ENCODE assay signal across 18 cellular contexts in genomic region chr21:32719085-32719484, GRCh38. TPM values are rescaled to one million over a fixed set of nuclear protein-coding genes. Genes with fewer than 3 reads are reported as not detected.
A peak's percentile ranks its signal among the peaks of the same experiment; 100 is the strongest.
DNase-seq lines count a peak whose midpoint lies in the region; ATAC-seq and TF ChIP-seq lines count a peak whose summit lies in the region.
"Had no signal": no experiment of that assay in that cellular context is flagged by ENCODE, and none has a peak within 500 bp of the region (broad histone marks: within the 10 kb centered on the region; RNA-seq: fewer than 3 reads in every experiment).

No MANE protein-coding gene starts in this region.

- TF ChIP-seq CTCF in left ventricle myocardium inferior (IDR thresholded peaks at IDR 0.05; ENCODE audit: borderline replicate concordance), result no peak

- H3K4me3 ChIP-seq in left ventricle myocardium inferior, result no peak overlapping the region
- H3K4me3 ChIP-seq: GM23338, MG63 had no signal

- no peak for ATAC-seq in activated CD4-positive, alpha-beta T cell treated with anti-CD3 and anti-CD28 coated beads for 36 hours
- ATAC-seq in HG03342 (IDR thresholded peaks at IDR 0.05; ENCODE audit: unreplicated experiment), result no peak
- ATAC-seq: GM23338 had no signal

- H3K27me3 ChIP-seq in left ventricle myocardium inferior (ENCODE audit: low read depth), result no peaks in the 10 kb centered on the region
- H3K27me3 ChIP-seq: MG63 had no signal

- POLR2A ChIA-PET in activated CD4-positive, alpha-beta T cell treated with anti-CD3 and anti-CD28 coated beads for 36 hours (lab: Charles Lee), result no interaction called here

- no peak overlapping the region for H3K4me3 Mint-ChIP-seq in activated CD4-positive, alpha-beta T cell treated with anti-CD3 and anti-CD28 coated beads, Interleukin-2, amount 10 ng/mL, durations not matched to agents 24 days and 14 days
- H3K4me3 Mint-ChIP-seq in activated CD4-positive, alpha-beta T cell treated with anti-CD3 and anti-CD28 coated beads for 36 hours, result no peak overlapping the region
- H3K4me3 Mint-ChIP-seq: GM23338 had no signal

- intact Hi-C loops in activated CD4-positive, alpha-beta T cell treated with anti-CD3 and anti-CD28 coated beads, Interleukin-2, amount 10 ng/mL, durations not matched to agents 24 days and 14 days (cut with micrococcal nuclease), result no loop called here
- intact Hi-C loops in activated CD4-positive, alpha-beta T cell treated with anti-CD3 and anti-CD28 coated beads for 36 hours (cut with DNase I, micrococcal nuclease), result no loop called here
- intact Hi-C loops in left ventricle myocardium inferior (cut with micrococcal nuclease), result no loop called here

- peaks cover 11% of the 10 kb centered on the region for H3K9me3 ChIP-seq in left ventricle myocardium inferior (replicated peaks)

- no peak overlapping the region for H3K27ac ChIP-seq in left ventricle myocardium inferior (replicated peaks)
- H3K27ac ChIP-seq: C4-2B had no signal

- peaks cover 10% of the 10 kb centered on the region for H3K4me1 Mint-ChIP-seq in activated CD4-positive, alpha-beta T cell treated with anti-CD3 and anti-CD28 coated beads, Interleukin-2, amount 10 ng/mL, durations not matched to agents 24 days and 14 days
- H3K4me1 Mint-ChIP-seq in activated CD4-positive, alpha-beta T cell treated with anti-CD3 and anti-CD28 coated beads for 36 hours, result peaks cover 15% of the 10 kb centered on the region
- H3K4me1 Mint-ChIP-seq: GM23338 had no signal

- DNase-seq in activated CD4-positive, alpha-beta T cell treated with anti-CD3 and anti-CD28 coated beads, Interleukin-2, amount 10 ng/mL, durations not matched to agents 24 days and 14 days, result peak; percentile 35
- no peak for DNase-seq in activated CD4-positive, alpha-beta T cell treated with anti-CD3 and anti-CD28 coated beads for 36 hours
- DNase-seq in NCI-H2227 (lab: John Stamatoyannopoulos, UW; ENCODE audit: unreplicated experiment), result peak; percentile 86
- peak; percentile 13 for DNase-seq in glomerular visceral epithelial cell (ENCODE audit: extremely low spot score)
- peak; percentile 69 for DNase-seq in renal cortical epithelial cell (ENCODE audit: low read depth)
- no peak for DNase-seq in NOMO-1 (lab: John Stamatoyannopoulos, UW; ENCODE audit: unreplicated experiment in 2 of 2)
- DNase-seq in left ventricle myocardium inferior, result no peak
- DNase-seq: COR-L47, DND-41, GDM1, MG63, NCI-H2029 treated with DMSO at 0.1 percent for 48 hours, NCI-H446 treated with DMSO at 0.1 percent for 48 hours, NCI-H748 treated with DMSO at 0.1 percent for 48 hours, SHP77 had no signal

- no peaks in the 10 kb centered on the region for H3K27me3 Mint-ChIP-seq in activated CD4-positive, alpha-beta T cell treated with anti-CD3 and anti-CD28 coated beads, Interleukin-2, amount 10 ng/mL, durations not matched to agents 24 days and 14 days
- no peaks in the 10 kb centered on the region for H3K27me3 Mint-ChIP-seq in activated CD4-positive, alpha-beta T cell treated with anti-CD3 and anti-CD28 coated beads for 36 hours

- H3K4me1 ChIP-seq in left ventricle myocardium inferior, result peaks cover 16% of the 10 kb centered on the region

- H3K9me3 Mint-ChIP-seq in activated CD4-positive, alpha-beta T cell treated with anti-CD3 and anti-CD28 coated beads, Interleukin-2, amount 10 ng/mL, durations not matched to agents 24 days and 14 days, result peaks cover 8% of the 10 kb centered on the region
- H3K9me3 Mint-ChIP-seq in activated CD4-positive, alpha-beta T cell treated with anti-CD3 and anti-CD28 coated beads for 36 hours (ENCODE audit: low read depth), result peaks cover 3% of the 10 kb centered on the region
- H3K9me3 Mint-ChIP-seq: GM23338 had no signal

- CTCF ChIA-PET in activated CD4-positive, alpha-beta T cell treated with anti-CD3 and anti-CD28 coated beads for 36 hours (lab: Charles Lee), result interaction anchor here (0.5 to 1.0 kb wide), 3 partner anchors 112 to 200 kb away, joined by 3 read pairs; no protein-coding TSS in a partner anchor

- H3K36me3 ChIP-seq in left ventricle myocardium inferior, result peaks cover 18% of the 10 kb centered on the region

- no peak overlapping the region for H3K27ac Mint-ChIP-seq in activated CD4-positive, alpha-beta T cell treated with anti-CD3 and anti-CD28 coated beads, Interleukin-2, amount 10 ng/mL, durations not matched to agents 24 days and 14 days
- no peak overlapping the region for H3K27ac Mint-ChIP-seq in activated CD4-positive, alpha-beta T cell treated with anti-CD3 and anti-CD28 coated beads for 36 hours
- H3K27ac Mint-ChIP-seq: GM23338 had no signal

- peaks cover 38% of the 10 kb centered on the region for H3K36me3 Mint-ChIP-seq in activated CD4-positive, alpha-beta T cell treated with anti-CD3 and anti-CD28 coated beads, Interleukin-2, amount 10 ng/mL, durations not matched to agents 24 days and 14 days (ENCODE audit: low read depth)
- peaks cover 43% of the 10 kb centered on the region for H3K36me3 Mint-ChIP-seq in activated CD4-positive, alpha-beta T cell treated with anti-CD3 and anti-CD28 coated beads for 36 hours (ENCODE audit: low read depth)

RNA-seq across cellular contexts. Expression of gene SYNJ1, which starts 8.7 kb away (rescaled TPM):
- 11.3 and 12.6 TPM in 2 replicates for total RNA-seq in activated CD4-positive, alpha-beta T cell treated with anti-CD3 and anti-CD28 coated beads, Interleukin-2, amount 10 ng/mL, durations not matched to agents 24 days and 14 days
- 10 to 100 TPM in 1 of 2 experiments, 1 to 10 TPM in 1; 6.3 to 10.5 TPM for total RNA-seq in activated CD4-positive, alpha-beta T cell treated with anti-CD3 and anti-CD28 coated beads for 36 hours
- 0.69 and 13.1 TPM in 2 replicates for total RNA-seq in renal cortical epithelial cell
- total RNA-seq in left ventricle myocardium inferior, result 12.3 TPM

RNA-seq across cellular contexts. Expression of gene PAXBP1, which starts 52.5 kb away (rescaled TPM):
- 60.5 and 65.4 TPM in 2 replicates for total RNA-seq in activated CD4-positive, alpha-beta T cell treated with anti-CD3 and anti-CD28 coated beads, Interleukin-2, amount 10 ng/mL, durations not matched to agents 24 days and 14 days
- total RNA-seq in activated CD4-positive, alpha-beta T cell treated with anti-CD3 and anti-CD28 coated beads for 36 hours, result 10 to 100 TPM; 52.4 to 59.1 TPM
- total RNA-seq in renal cortical epithelial cell (15.6 and 30.4 TPM in 2 replicates), left ventricle myocardium inferior (10.7 TPM)

Comparison
In these comparisons a context has a peak if more than half of its experiments do, and no peak if none do; other contexts are left out.
1. DNase-seq: peak in activated CD4-positive, alpha-beta T cell treated with anti-CD3 and anti-CD28 coated beads, Interleukin-2, amount 10 ng/mL, durations not matched to agents 24 days and 14 days (single experiment), NCI-H2227 (single experiment), glomerular visceral epithelial cell (single experiment) and renal cortical epithelial cell (single experiment); none in activated CD4-positive, alpha-beta T cell treated with anti-CD3 and anti-CD28 coated beads for 36 hours (single experiment), NOMO-1 (0 of 2) and left ventricle myocardium inferior (single experiment).